ENCODE assay signal across 29 cellular contexts in the genomic region with DNA sequence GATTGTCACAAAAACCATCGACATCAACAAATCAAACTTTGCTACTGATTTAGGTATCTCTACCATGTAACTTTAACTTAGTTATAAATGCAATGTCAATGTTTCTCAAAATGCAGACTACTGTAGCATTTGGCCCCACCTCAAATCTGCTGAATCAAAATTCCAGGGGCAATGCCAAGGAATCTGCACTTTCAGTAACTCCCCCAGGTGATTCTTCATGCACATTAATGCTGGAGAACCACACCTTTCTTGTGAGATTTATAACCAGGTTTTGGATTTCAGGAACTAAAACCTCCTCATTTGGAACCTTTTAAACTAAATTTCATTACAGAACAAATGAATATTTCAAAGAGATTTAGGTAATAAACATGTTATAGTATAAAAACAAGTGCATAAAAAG. TPM values are rescaled to one million over a fixed set of nuclear protein-coding genes. Genes with fewer than 3 reads are reported as not detected.
DNase-seq lines count a peak whose midpoint lies in the region; ATAC-seq, FAIRE-seq and TF ChIP-seq lines count a peak whose summit lies in the region.
"Had no signal": no experiment of that assay in that cellular context is flagged by ENCODE, and none has a peak within 500 bp of the region (broad histone marks: within the 10 kb centered on the region; RNA-seq: fewer than 3 reads in every experiment).

No MANE protein-coding gene starts in this region.

- H3K27ac ChIP-seq in A549 (peak overlapping the region in 1 of 2 experiments; percentile 44; a peak in 2 of 6 replicates), tibial nerve (no peak overlapping the region)
- H3K27ac ChIP-seq: BLaER1 treated with 17β-estradiol and CSF1 and Interleukin-3, amounts not matched to agents 10 nM and 100 nM; cardiac muscle cell; lower lobe of right lung; spleen; thyroid gland had no signal

- WGBS in A549 (ENCODE audit: missing lambda C conversion rate): 47% methylated on average over 1 of the region's 1 CpG
- 95 to 96% methylated on average over 1 of the region's 1 CpG for WGBS in tibial nerve, 2 donors

- peak overlapping the region; percentile 93 for H3K4me2 ChIP-seq in A549

- no peak overlapping the region for H3K4me3 ChIP-seq in A549
- H3K4me3 ChIP-seq in tibial nerve: no peak overlapping the region
- H3K4me3 ChIP-seq: BLaER1 treated with 17β-estradiol and CSF1 and Interleukin-3, amounts not matched to agents 10 nM and 100 nM; cardiac muscle cell; lower lobe of right lung; spleen; thyroid gland had no signal

- TF ChIP-seq EP300 in A549 (IDR thresholded peaks at IDR 0.05): no peak
- TF ChIP-seq EP300 in tibial nerve (IDR thresholded peaks at IDR 0.05): no peak

- H3K27ac Mint-ChIP-seq in T-helper 17 cell: peak overlapping the region; percentile 43
- peak overlapping the region; percentile 62 for H3K27ac Mint-ChIP-seq in mesothelial cell of epicardium
- H3K27ac Mint-ChIP-seq: activated naive CD4-positive, alpha-beta T cell treated with anti-CD3 and anti-CD28 coated beads, Interleukin-2, amount 10 ng/mL, durations not matched to agents 7 days and 5 days; activated T-cell treated with anti-CD3 and anti-CD28 coated beads, Interleukin-2, amount 50 U/mL, for 72 hours; stimulated activated naive CD8-positive, alpha-beta T cell treated with anti-CD3 and anti-CD28 coated beads, Interleukin-15, Interleukin-2, amounts not matched to agents 100 ng/mL and 50 ng/mL, for 24 hours had no signal

- ATAC-seq in A549: no peak
- ATAC-seq in T-helper 17 cell: no peak
- no peak for ATAC-seq in left ventricle myocardium superior
- no peak for ATAC-seq in GM18517 (IDR thresholded peaks at IDR 0.05; ENCODE audit: unreplicated experiment)
- ATAC-seq: activated T-cell treated with anti-CD3 and anti-CD28 coated beads, Interleukin-2, amount 50 U/mL, for 72 hours; lower lobe of right lung had no signal

- FAIRE-seq in A549 (lab: Jason Lieb, UNC) (peak; percentile 13), GM12892 (lab: Jason Lieb, UNC) (peak; percentile 24)
- FAIRE-seq: A204.1, HTR-8/SVneo had no signal

- H3K27me3 Mint-ChIP-seq in T-helper 17 cell: no peaks in the 10 kb centered on the region
- no peaks in the 10 kb centered on the region for H3K27me3 Mint-ChIP-seq in mesothelial cell of epicardium (ENCODE audit: low read depth)
- H3K27me3 Mint-ChIP-seq: activated naive CD4-positive, alpha-beta T cell treated with anti-CD3 and anti-CD28 coated beads, Interleukin-2, amount 10 ng/mL, durations not matched to agents 7 days and 5 days; stimulated activated naive CD8-positive, alpha-beta T cell treated with anti-CD3 and anti-CD28 coated beads, Interleukin-15, Interleukin-2, amounts not matched to agents 100 ng/mL and 50 ng/mL, for 24 hours had no signal

- no peak for TF ChIP-seq POLR2A in A549 (IDR thresholded peaks at IDR 0.05; ENCODE audit: low read length)
- TF ChIP-seq POLR2A in GM12892 (IDR thresholded peaks at IDR 0.05; ENCODE audit: low read depth, low read length): no peak
- TF ChIP-seq POLR2A in tibial nerve (IDR thresholded peaks at IDR 0.05): no peak

- no peak for TF ChIP-seq RAD21 in A549 (conservative IDR thresholded peaks at IDR 0.05 in 1 of 2, IDR thresholded peaks at IDR 0.05 in 1 of 2)

- H3K4me3 Mint-ChIP-seq in T-helper 17 cell (peak overlapping the region; percentile 41), mesothelial cell of epicardium (peak overlapping the region; percentile 27)
- H3K4me3 Mint-ChIP-seq: activated naive CD4-positive, alpha-beta T cell treated with anti-CD3 and anti-CD28 coated beads, Interleukin-2, amount 10 ng/mL, durations not matched to agents 7 days and 5 days; activated T-cell treated with anti-CD3 and anti-CD28 coated beads, Interleukin-2, amount 50 U/mL, for 72 hours; stimulated activated naive CD8-positive, alpha-beta T cell treated with anti-CD3 and anti-CD28 coated beads, Interleukin-15, Interleukin-2, amounts not matched to agents 100 ng/mL and 50 ng/mL, for 24 hours had no signal

- intact Hi-C loops in left ventricle myocardium superior (cut with micrococcal nuclease): loop anchor here (10.0 kb wide), 1 partner anchor 159 kb away; no protein-coding TSS in a partner anchor

- H3K36me3 Mint-ChIP-seq in T-helper 17 cell (ENCODE audit: low read depth) (peaks cover 2% of the 10 kb centered on the region), mesothelial cell of epicardium (no peaks in the 10 kb centered on the region)
- H3K36me3 Mint-ChIP-seq: activated naive CD4-positive, alpha-beta T cell treated with anti-CD3 and anti-CD28 coated beads, Interleukin-2, amount 10 ng/mL, durations not matched to agents 7 days and 5 days had no signal

- TF ChIP-seq CTCF in A549 (IDR thresholded peaks at IDR 0.05) (no peak), mesothelial cell of epicardium (IDR thresholded peaks at IDR 0.05; ENCODE audit: unreplicated experiment) (no peak), tibial nerve (IDR thresholded peaks at IDR 0.05) (no peak)

- H3K27me3 ChIP-seq in tibial nerve: no peaks in the 10 kb centered on the region
- H3K27me3 ChIP-seq: cardiac muscle cell, spleen, thyroid gland had no signal

- CTCF ChIA-PET in A549 (lab: Yijun Ruan, JAX): interaction anchor here (1.2 kb wide), 1 partner anchor 246 kb away, joined by 3 read pairs; no protein-coding TSS in a partner anchor

- H3K9me3 Mint-ChIP-seq in mesothelial cell of epicardium: no peaks in the 10 kb centered on the region
- H3K9me3 Mint-ChIP-seq: activated naive CD4-positive, alpha-beta T cell treated with anti-CD3 and anti-CD28 coated beads, Interleukin-2, amount 10 ng/mL, durations not matched to agents 7 days and 5 days; activated T-cell treated with anti-CD3 and anti-CD28 coated beads, Interleukin-2, amount 50 U/mL, for 72 hours; stimulated activated naive CD8-positive, alpha-beta T cell treated with anti-CD3 and anti-CD28 coated beads, Interleukin-15, Interleukin-2, amounts not matched to agents 100 ng/mL and 50 ng/mL, for 24 hours had no signal

- POLR2A ChIA-PET in A549 (lab: Yijun Ruan, JAX): no interaction called here

- peaks cover 76% of the 10 kb centered on the region for H3K4me1 ChIP-seq in A549
- peaks cover 0 to 29% (median 10%) of the 10 kb centered on the region in 4 donors for H3K4me1 ChIP-seq in tibial nerve

- H3K9me3 ChIP-seq in A549: no peaks in the 10 kb centered on the region
- H3K9me3 ChIP-seq in T-helper 17 cell (ENCODE audit: control insufficient read depth, low read length, poor library complexity, severe bottlenecking): no peaks in the 10 kb centered on the region
- H3K9me3 ChIP-seq in tibial nerve: no peaks in the 10 kb centered on the region
- H3K9me3 ChIP-seq: BLaER1 treated with 17β-estradiol and CSF1 and Interleukin-3, amounts not matched to agents 10 nM and 100 nM; lower lobe of right lung; spleen; thyroid gland had no signal

- H3K36me3 ChIP-seq in tibial nerve: no peaks in the 10 kb centered on the region
- H3K36me3 ChIP-seq: cardiac muscle cell, lower lobe of right lung, spleen, thyroid gland had no signal

- no peak for DNase-seq in A549 (ENCODE audit: low read depth in 1 of 2, low spot score in 1 of 2)
- DNase-seq in GM12892 (ENCODE audit: insufficient read length): no peak
- no peak for DNase-seq in T-helper 17 cell
- no peak for DNase-seq in mesothelial cell of epicardium (ENCODE audit: low spot score in 2 of 2, unreplicated experiment in 2 of 2)
- no peak for DNase-seq in HPDE6-E6E7 (ENCODE audit: extremely low spot score)
- DNase-seq in tibial nerve (ENCODE audit: low spot score in 2 of 2): no peak
- DNase-seq in left ventricle myocardium superior: no peak
- DNase-seq: activated CD4-positive, alpha-beta T cell treated with anti-CD3 and anti-CD28 coated beads for 4 hours; activated naive CD4-positive, alpha-beta T cell treated with anti-CD3 and anti-CD28 coated beads, Interleukin-2, amount 10 ng/mL, durations not matched to agents 7 days and 5 days; activated T-cell treated with anti-CD3 and anti-CD28 coated beads, Interleukin-2, amount 50 U/mL, for 72 hours; foreskin fibroblast; GDM1; lower lobe of right lung; NCI-H1092 treated with DMSO at 0.1 percent for 48 hours; NCI-H2029; NCI-H345; NCI-H82; nucleus accumbens; SHP77 treated with DMSO at 0.1 percent for 48 hours; spleen; stimulated activated CD4-positive, alpha-beta T cell treated with anti-CD3 and anti-CD28 coated beads, Interleukin-4, amount 100 ng/mL, for 4 hours; T-helper 1 cell; thyroid gland had no signal

- H3K4me1 Mint-ChIP-seq in T-helper 17 cell: peaks cover 54% of the 10 kb centered on the region
- peaks cover 67% of the 10 kb centered on the region for H3K4me1 Mint-ChIP-seq in mesothelial cell of epicardium

TF ChIP-seq in A549, 52 proteins besides CTCF, POLR2A, EP300 and RAD21:
- no peak for TF ChIP-seq KDM1A (IDR thresholded peaks at IDR 0.05; ENCODE audit: low read depth)

RNA-seq across cellular contexts. Expression of a gene that starts 4.9 kb away (rescaled TPM):
- polyA plus RNA-seq in A549 (2011; rRNA removed): 132 and 142 TPM in 2 replicates
- 10.9 and 11.0 TPM in 2 replicates for polyA plus RNA-seq in A549 (2012; cell fraction: cytosol; rRNA removed)
- polyA plus RNA-seq in A549 (2012; cell fraction: nucleus; rRNA removed): 8.7 and 14.5 TPM in 2 replicates
- 52.7 to 56.2 TPM (median 56.0 TPM) in 3 replicates for polyA plus RNA-seq in A549 (2017; fragmentation: RNase III; extraction: RNeasy Plus Mini Kit Qiagen cat#74134 plus additional on column Dnase treatment)
- polyA minus RNA-seq in A549 (2011; rRNA and poly(A)+ RNA removed): 66.7 and 74.1 TPM in 2 replicates
- 23.3 TPM for polyA plus RNA-seq in GM12892 (2012; ENCODE audit: missing spikeins)
- 100 to 1,000 TPM; 123 to 158 TPM for total RNA-seq in T-helper 17 cell
- 124 to 140 TPM (median 131 TPM) in 3 replicates for total RNA-seq in mesothelial cell of epicardium
- total RNA-seq in tibial nerve: 10 to 100 TPM; 21.9 to 47.7 (median 42.1) TPM
- 11.9 TPM for total RNA-seq in left ventricle myocardium superior
